In the genomic region with DNA sequence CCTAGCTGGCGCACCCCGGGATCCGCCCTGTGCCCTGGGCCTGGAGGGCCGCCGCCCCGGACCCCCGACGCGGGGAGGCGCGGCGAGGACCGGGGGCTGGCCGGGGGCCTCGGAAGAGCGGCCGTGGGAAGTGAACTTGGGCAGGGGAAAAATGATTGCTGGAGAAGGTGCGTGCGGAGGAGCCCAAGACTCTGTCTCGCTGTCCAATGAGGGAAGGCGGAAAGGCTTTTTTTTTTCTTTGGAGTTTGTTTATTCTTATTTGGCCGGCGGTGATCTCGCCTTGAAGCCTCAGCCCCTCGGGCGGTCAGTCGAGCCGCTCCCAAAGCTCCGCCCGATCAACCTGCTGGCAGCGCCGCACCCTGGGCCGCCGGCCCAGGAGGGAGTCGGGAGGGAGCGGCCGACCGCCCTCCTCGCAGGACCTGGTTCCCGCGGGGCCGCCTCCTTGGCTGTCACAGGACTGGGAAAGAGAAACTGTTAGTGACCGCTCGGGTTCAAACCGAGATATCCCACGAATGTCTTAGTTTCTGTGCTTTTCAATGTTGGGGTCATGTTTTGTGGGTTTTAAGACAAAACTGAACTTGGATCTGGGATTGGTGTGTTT, we compare ENCODE assay signal across 1 cellular context.
TF ChIP-seq lines count a peak whose summit lies in the region.

No MANE protein-coding gene starts in this region.

TF ChIP-seq in HEK293, 187 proteins besides CTCF, POLR2A, EP300 and RAD21 (continued from another document):
- TF ChIP-seq ZNF335 (tag by site-specific recombination; conservative IDR thresholded peaks at IDR 0.05) (peak; percentile 88), KLF1 (tag by site-specific recombination; IDR thresholded peaks at IDR 0.05) (peak; percentile 85), ZNF24 (tag by site-specific recombination; IDR thresholded peaks at IDR 0.05) (no peak), ZNF610 (tag by site-specific recombination; IDR thresholded peaks at IDR 0.05; ENCODE audit: borderline replicate concordance) (peak; percentile 52; the same call in 1 of the 2 replicates), ZNF777 (tag by site-specific recombination; IDR thresholded peaks at IDR 0.05; ENCODE audit: borderline replicate concordance) (no peak), ZIC2 (tag by site-specific recombination; IDR thresholded peaks at IDR 0.05) (peak; percentile 86), ZNF23 (tag by site-specific recombination; IDR thresholded peaks at IDR 0.05; ENCODE audit: borderline replicate concordance) (no peak), ZEB2 (tag by site-specific recombination; IDR thresholded peaks at IDR 0.05) (peak; percentile 27; the same call in 1 of the 2 replicates), TCF7L2 (IDR thresholded peaks at IDR 0.05; ENCODE audit: borderline replicate concordance, low read depth, low read length) (peak; percentile 71; the same call in 1 of the 2 replicates)
- TF ChIP-seq, protein P1, sequence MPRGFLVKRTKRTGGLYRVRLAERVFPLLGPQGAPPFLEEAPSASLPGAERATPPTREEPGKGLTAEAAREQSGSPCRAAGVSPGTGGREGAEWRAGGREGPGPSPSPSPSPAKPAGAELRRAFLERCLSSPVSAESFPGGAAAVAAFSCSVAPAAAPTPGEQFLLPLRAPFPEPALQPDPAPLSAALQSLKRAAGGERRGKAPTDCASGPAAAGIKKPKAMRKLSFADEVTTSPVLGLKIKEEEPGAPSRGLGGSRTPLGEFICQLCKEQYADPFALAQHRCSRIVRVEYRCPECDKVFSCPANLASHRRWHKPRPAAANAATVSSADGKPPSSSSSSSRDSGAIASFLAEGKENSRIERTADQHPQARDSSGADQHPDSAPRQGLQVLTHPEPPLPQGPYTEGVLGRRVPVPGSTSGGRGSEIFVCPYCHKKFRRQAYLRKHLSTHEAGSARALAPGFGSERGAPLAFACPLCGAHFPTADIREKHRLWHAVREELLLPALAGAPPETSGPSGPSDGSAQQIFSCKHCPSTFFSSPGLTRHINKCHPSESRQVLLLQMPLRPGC (tag by site-specific recombination; IDR thresholded peaks at IDR 0.05), result no peak
- TF ChIP-seq, protein P2, sequence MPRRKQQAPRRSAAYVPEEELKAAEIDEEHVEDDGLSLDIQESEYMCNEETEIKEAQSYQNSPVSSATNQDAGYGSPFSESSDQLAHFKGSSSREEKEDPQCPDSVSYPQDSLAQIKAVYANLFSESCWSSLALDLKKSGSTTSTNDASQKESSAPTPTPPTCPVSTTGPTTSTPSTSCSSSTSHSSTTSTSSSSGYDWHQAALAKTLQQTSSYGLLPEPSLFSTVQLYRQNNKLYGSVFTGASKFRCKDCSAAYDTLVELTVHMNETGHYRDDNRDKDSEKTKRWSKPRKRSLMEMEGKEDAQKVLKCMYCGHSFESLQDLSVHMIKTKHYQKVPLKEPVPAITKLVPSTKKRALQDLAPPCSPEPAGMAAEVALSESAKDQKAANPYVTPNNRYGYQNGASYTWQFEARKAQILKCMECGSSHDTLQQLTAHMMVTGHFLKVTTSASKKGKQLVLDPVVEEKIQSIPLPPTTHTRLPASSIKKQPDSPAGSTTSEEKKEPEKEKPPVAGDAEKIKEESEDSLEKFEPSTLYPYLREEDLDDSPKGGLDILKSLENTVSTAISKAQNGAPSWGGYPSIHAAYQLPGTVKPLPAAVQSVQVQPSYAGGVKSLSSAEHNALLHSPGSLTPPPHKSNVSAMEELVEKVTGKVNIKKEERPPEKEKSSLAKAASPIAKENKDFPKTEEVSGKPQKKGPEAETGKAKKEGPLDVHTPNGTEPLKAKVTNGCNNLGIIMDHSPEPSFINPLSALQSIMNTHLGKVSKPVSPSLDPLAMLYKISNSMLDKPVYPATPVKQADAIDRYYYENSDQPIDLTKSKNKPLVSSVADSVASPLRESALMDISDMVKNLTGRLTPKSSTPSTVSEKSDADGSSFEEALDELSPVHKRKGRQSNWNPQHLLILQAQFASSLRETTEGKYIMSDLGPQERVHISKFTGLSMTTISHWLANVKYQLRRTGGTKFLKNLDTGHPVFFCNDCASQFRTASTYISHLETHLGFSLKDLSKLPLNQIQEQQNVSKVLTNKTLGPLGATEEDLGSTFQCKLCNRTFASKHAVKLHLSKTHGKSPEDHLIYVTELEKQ (tag by site-specific recombination; IDR thresholded peaks at IDR 0.05; ENCODE audit: borderline replicate concordance), result no peak
- TF ChIP-seq, protein P3, sequence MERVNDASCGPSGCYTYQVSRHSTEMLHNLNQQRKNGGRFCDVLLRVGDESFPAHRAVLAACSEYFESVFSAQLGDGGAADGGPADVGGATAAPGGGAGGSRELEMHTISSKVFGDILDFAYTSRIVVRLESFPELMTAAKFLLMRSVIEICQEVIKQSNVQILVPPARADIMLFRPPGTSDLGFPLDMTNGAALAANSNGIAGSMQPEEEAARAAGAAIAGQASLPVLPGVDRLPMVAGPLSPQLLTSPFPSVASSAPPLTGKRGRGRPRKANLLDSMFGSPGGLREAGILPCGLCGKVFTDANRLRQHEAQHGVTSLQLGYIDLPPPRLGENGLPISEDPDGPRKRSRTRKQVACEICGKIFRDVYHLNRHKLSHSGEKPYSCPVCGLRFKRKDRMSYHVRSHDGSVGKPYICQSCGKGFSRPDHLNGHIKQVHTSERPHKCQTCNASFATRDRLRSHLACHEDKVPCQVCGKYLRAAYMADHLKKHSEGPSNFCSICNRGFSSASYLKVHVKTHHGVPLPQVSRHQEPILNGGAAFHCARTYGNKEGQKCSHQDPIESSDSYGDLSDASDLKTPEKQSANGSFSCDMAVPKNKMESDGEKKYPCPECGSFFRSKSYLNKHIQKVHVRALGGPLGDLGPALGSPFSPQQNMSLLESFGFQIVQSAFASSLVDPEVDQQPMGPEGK (tag by site-specific recombination; IDR thresholded peaks at IDR 0.05), result peak; percentile 33
